ENCODE assay signal across 1 cellular context in genomic region chr5:71586052-71586940, GRCh38.
TF ChIP-seq lines count a peak whose summit lies in the region.

No MANE protein-coding gene starts in this region.

TF ChIP-seq in IMR-90, 13 proteins besides CTCF, POLR2A, EP300 and RAD21:
- no peak for TF ChIP-seq RFX5 (IDR thresholded peaks at IDR 0.05; ENCODE audit: low read depth, low read length)
- TF ChIP-seq BHLHE40 (IDR thresholded peaks at IDR 0.05; ENCODE audit: low read depth, low read length) = no peak
- TF ChIP-seq RCOR1 (IDR thresholded peaks at IDR 0.05; ENCODE audit: insufficient replicate concordance, low read length) = no peak
- TF ChIP-seq SMC3 (IDR thresholded peaks at IDR 0.05; ENCODE audit: low read depth, low read length) = no peak
- no peak for TF ChIP-seq USF2 (IDR thresholded peaks at IDR 0.05; ENCODE audit: low read depth, low read length)
- no peak for TF ChIP-seq ELK1 (IDR thresholded peaks at IDR 0.05; ENCODE audit: borderline replicate concordance, low read depth, low read length)
- no peak for TF ChIP-seq MXI1 (IDR thresholded peaks at IDR 0.05; ENCODE audit: borderline replicate concordance, low read depth, low read length)
- no peak for TF ChIP-seq CEBPB (IDR thresholded peaks at IDR 0.05; ENCODE audit: low read depth, low read length)
- no peak for TF ChIP-seq NFE2L2 (IDR thresholded peaks at IDR 0.05; ENCODE audit: low read depth, low read length)
- no peak for TF ChIP-seq MAFK (IDR thresholded peaks at IDR 0.05; ENCODE audit: low read depth, low read length)
